8 cellular contexts compared by ENCODE assay signal in genomic region chr6:74409447-74409846, GRCh38.
A peak's percentile ranks its signal among the peaks of the same experiment; 100 is the strongest.
DNase-seq lines count a peak whose midpoint lies in the region; ATAC-seq, FAIRE-seq and TF ChIP-seq lines count a peak whose summit lies in the region.

No MANE protein-coding gene starts in this region.

- H3K4me1 Mint-ChIP-seq in activated T-helper 1 cell treated with anti-CD3 and anti-CD28 coated beads, Interleukin-12 subunit alpha, Interleukin-12 subunit beta, Interleukin-2, Interleukin-4 antibody, amounts not matched to agents 30 ng/mL and 10 ng/mL and 1 ng/mL, durations not matched to agents 14 hours and 24 hours and 36 hours (ENCODE audit: low read depth) = no peaks in the 10 kb centered on the region

- H3K27me3 ChIP-seq in KMS-11 (ENCODE audit: insufficient read depth, low read depth) = no peaks in the 10 kb centered on the region

- no peaks in the 10 kb centered on the region for H3K36me3 ChIP-seq in KMS-11 (ENCODE audit: insufficient read depth)

- H3K9me3 Mint-ChIP-seq in activated T-helper 1 cell treated with anti-CD3 and anti-CD28 coated beads, Interleukin-12 subunit alpha, Interleukin-12 subunit beta, Interleukin-2, Interleukin-4 antibody, amounts not matched to agents 30 ng/mL and 10 ng/mL and 1 ng/mL, durations not matched to agents 14 hours and 24 hours and 36 hours = no peaks in the 10 kb centered on the region

- H3K36me3 Mint-ChIP-seq in activated T-helper 1 cell treated with anti-CD3 and anti-CD28 coated beads, Interleukin-12 subunit alpha, Interleukin-12 subunit beta, Interleukin-2, Interleukin-4 antibody, amounts not matched to agents 30 ng/mL and 10 ng/mL and 1 ng/mL, durations not matched to agents 14 hours and 24 hours and 36 hours (ENCODE audit: low read depth) = no peaks in the 10 kb centered on the region

- no peaks in the 10 kb centered on the region for H3K27me3 Mint-ChIP-seq in activated T-helper 1 cell treated with anti-CD3 and anti-CD28 coated beads, Interleukin-12 subunit alpha, Interleukin-12 subunit beta, Interleukin-2, Interleukin-4 antibody, amounts not matched to agents 30 ng/mL and 10 ng/mL and 1 ng/mL, durations not matched to agents 14 hours and 24 hours and 36 hours (ENCODE audit: insufficient read depth)

- H3K4me1 ChIP-seq in KMS-11 (ENCODE audit: low read depth, poor library complexity, severe bottlenecking) = no peaks in the 10 kb centered on the region

- DNase-seq in DMS153 treated with DMSO at 0.1 percent for 48 hours (lab: John Stamatoyannopoulos, UW; ENCODE audit: unreplicated experiment) (peak; percentile 52), pulmonary artery endothelial cell (ENCODE audit: low read depth, low spot score) (peak; percentile 7)
- DNase-seq in stimulated activated naive CD4-positive, alpha-beta T cell (lab: John Stamatoyannopoulos, UW) = no peak
- DNase-seq in activated T-helper 1 cell treated with anti-CD3 and anti-CD28 coated beads, Interleukin-12 subunit alpha, Interleukin-12 subunit beta, Interleukin-2, Interleukin-4 antibody, amounts not matched to agents 30 ng/mL and 10 ng/mL and 1 ng/mL, durations not matched to agents 14 hours and 24 hours and 36 hours (ENCODE audit: low spot score) = no peak
- DNase-seq in stimulated activated naive CD4-positive, alpha-beta T cell treated with Interleukin-2 at 50 U/mL for 16 hours (lab: John Stamatoyannopoulos, UW) = no peak

- H3K79me2 ChIP-seq in KMS-11 (ENCODE audit: insufficient read depth, low read depth) = no peaks in the 10 kb centered on the region

- H3K9ac ChIP-seq in KMS-11 = no peak overlapping the region

- H3K27ac Mint-ChIP-seq in activated T-helper 1 cell treated with anti-CD3 and anti-CD28 coated beads, Interleukin-12 subunit alpha, Interleukin-12 subunit beta, Interleukin-2, Interleukin-4 antibody, amounts not matched to agents 30 ng/mL and 10 ng/mL and 1 ng/mL, durations not matched to agents 14 hours and 24 hours and 36 hours = no peak overlapping the region

- H3K4me3 Mint-ChIP-seq in activated T-helper 1 cell treated with anti-CD3 and anti-CD28 coated beads, Interleukin-12 subunit alpha, Interleukin-12 subunit beta, Interleukin-2, Interleukin-4 antibody, amounts not matched to agents 30 ng/mL and 10 ng/mL and 1 ng/mL, durations not matched to agents 14 hours and 24 hours and 36 hours = no peak overlapping the region

- peak; percentile 89 for FAIRE-seq in endometrium (lab: Jason Lieb, UNC)

- no peak overlapping the region for H3K4me3 ChIP-seq in KMS-11 (IDR thresholded peaks at IDR 0.05; ENCODE audit: insufficient read depth, low read depth, low read length)

- H3K4me2 ChIP-seq in KMS-11 = no peak overlapping the region

- intact Hi-C loops in activated T-helper 1 cell treated with anti-CD3 and anti-CD28 coated beads, Interleukin-12 subunit alpha, Interleukin-12 subunit beta, Interleukin-2, Interleukin-4 antibody, amounts not matched to agents 30 ng/mL and 10 ng/mL and 1 ng/mL, durations not matched to agents 14 hours and 24 hours and 36 hours (cut with micrococcal nuclease) = no loop called here

- no peaks in the 10 kb centered on the region for H4K20me1 ChIP-seq in KMS-11 (ENCODE audit: insufficient read depth)

- H3K27ac ChIP-seq in KMS-11 = no peak overlapping the region

- ATAC-seq in GM21515 (IDR thresholded peaks at IDR 0.05; ENCODE audit: unreplicated experiment) = peak; percentile 81

- H2AFZ ChIP-seq in KMS-11 (ENCODE audit: low read depth) = no peak overlapping the region

- peak; percentile 29; the same call in 1 of the 2 replicates for TF ChIP-seq CTCF in KMS-11 (conservative IDR thresholded peaks at IDR 0.05; ENCODE audit: low read depth, low read length)

Comparison
In these comparisons a context has a peak if more than half of its experiments do, and no peak if none do; other contexts are left out.
1. DNase-seq: peak in DMS153 treated with DMSO at 0.1 percent for 48 hours (single experiment) and pulmonary artery endothelial cell (single experiment); none in stimulated activated naive CD4-positive, alpha-beta T cell (0 of 6), activated T-helper 1 cell treated with anti-CD3 and anti-CD28 coated beads, Interleukin-12 subunit alpha, Interleukin-12 subunit beta, Interleukin-2, Interleukin-4 antibody, amounts not matched to agents 30 ng/mL and 10 ng/mL and 1 ng/mL, durations not matched to agents 14 hours and 24 hours and 36 hours (single experiment) and stimulated activated naive CD4-positive, alpha-beta T cell treated with Interleukin-2 at 50 U/mL for 16 hours (single experiment).